In the genomic region with DNA sequence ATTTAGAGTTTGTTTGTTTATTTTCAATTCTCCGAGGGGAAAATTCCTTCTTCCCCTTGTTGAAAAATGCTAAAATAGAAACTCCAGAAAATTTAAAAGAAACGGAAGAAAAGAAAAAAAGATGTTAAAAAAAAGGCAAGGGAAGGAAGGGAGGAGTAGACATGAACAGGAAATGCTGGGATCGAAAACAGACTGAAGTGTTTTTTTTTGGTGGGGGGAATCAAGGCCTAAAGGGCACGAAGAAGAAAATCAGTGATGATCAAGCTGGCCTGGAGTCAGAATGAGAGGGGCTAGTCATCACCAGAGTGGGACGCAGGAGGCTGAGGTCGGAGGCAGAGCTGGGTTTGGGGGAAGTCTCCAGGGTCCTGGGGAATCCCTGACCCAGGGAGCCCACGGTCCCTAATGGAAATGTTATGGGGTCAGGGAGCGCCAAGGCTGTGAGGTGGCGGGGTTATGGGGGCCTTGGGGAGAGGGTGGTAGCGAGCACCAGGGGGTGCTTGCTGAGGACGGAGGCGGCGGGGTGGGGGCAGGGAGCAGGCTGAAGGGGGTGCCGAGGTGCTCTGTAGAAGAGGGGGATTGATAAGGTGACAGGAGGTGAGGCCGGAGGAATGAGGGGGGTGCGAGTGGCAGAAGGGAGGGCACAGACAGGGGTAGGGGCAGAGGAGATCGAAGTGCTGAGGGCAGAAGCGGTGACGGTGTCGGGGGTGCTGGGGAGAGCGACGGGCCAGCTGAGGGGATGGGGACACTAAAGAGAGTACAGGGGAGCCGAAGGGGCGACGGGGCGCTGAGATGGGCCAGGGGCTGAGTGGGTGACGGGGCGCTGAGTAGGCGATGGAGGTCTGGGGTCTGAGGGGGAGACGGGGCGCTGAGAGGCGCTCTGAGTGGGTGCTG, we compare ENCODE assay signal across 8 cellular contexts. TPM values are rescaled to one million over a fixed set of nuclear protein-coding genes. Genes with fewer than 3 reads are reported as not detected.
DNase-seq lines count a peak whose midpoint lies in the region; ATAC-seq and TF ChIP-seq lines count a peak whose summit lies in the region.

No MANE protein-coding gene starts in this region.

- H3K36me3 ChIP-seq in SU-DHL-6 (ENCODE audit: low read length) = peaks cover 43% of the 10 kb centered on the region
- peaks cover 19 to 21% of the 10 kb centered on the region in 2 donors for H3K36me3 ChIP-seq in body of pancreas (replicated peaks in 1 of 2; ENCODE audit: insufficient read depth in 1 of 2, low read depth in 2 of 2)

- peaks cover 65% of the 10 kb centered on the region for H3K79me2 ChIP-seq in SU-DHL-6 (ENCODE audit: insufficient read depth, low read length)

- TF ChIP-seq CTCF in GM13977 (IDR thresholded peaks at IDR 0.05; ENCODE audit: extremely low read depth, insufficient read depth, missing control alignments) (no peak), SU-DHL-6 (IDR thresholded peaks at IDR 0.05; ENCODE audit: insufficient read depth, low read length, poor library complexity, severe bottlenecking) (no peak), body of pancreas (IDR thresholded peaks at IDR 0.05) (no peak)

- no peaks in the 10 kb centered on the region for H3K9me2 ChIP-seq in SU-DHL-6 (replicated peaks; ENCODE audit: insufficient read depth, low read length)

- no peak for ATAC-seq in body of pancreas
- ATAC-seq in GM18909 (IDR thresholded peaks at IDR 0.05; ENCODE audit: poor library complexity, unreplicated experiment) = no peak
- no peak for ATAC-seq in GM19023 (IDR thresholded peaks at IDR 0.05; ENCODE audit: unreplicated experiment)
- ATAC-seq in GM18505 (IDR thresholded peaks at IDR 0.05; ENCODE audit: unreplicated experiment) = no peak

- H2AFZ ChIP-seq in SU-DHL-6 (ENCODE audit: low read depth, low read length, severe bottlenecking) = peak overlapping the region; percentile 19

- H3K4me2 ChIP-seq in SU-DHL-6 (ENCODE audit: low read depth, low read length, poor library complexity, severe bottlenecking) = peak overlapping the region; percentile 79

- H4K20me1 ChIP-seq in SU-DHL-6 (ENCODE audit: low read depth, low read length) = peaks cover 25% of the 10 kb centered on the region; the same call in 1 of the 2 replicates

- DNase-seq in GM13977 (ENCODE audit: low spot score) (peak; percentile 48), body of pancreas (peak; percentile 22 to 43 (median 29)), kidney tubule cell (ENCODE audit: low spot score) (peak; percentile 25)
- peak; percentile 78 for DNase-seq in stimulated activated CD4-positive, alpha-beta T cell treated with anti-CD3 and anti-CD28 coated beads, Interleukin-4, amount 100 ng/mL, for 24 hours

- H3K4me1 ChIP-seq in body of pancreas = peaks cover 49% of the 10 kb centered on the region

- no peaks in the 10 kb centered on the region for H3K27me3 ChIP-seq in SU-DHL-6 (ENCODE audit: low read length)
- no peaks in the 10 kb centered on the region for H3K27me3 ChIP-seq in body of pancreas

- in situ Hi-C loops in GM13977 (cut with MboI; ENCODE audit: low pct_unique_long_range_greater_than_20kb, low sequenced_read_pairs, unreplicated experiment) = no loop called here

- intact Hi-C loops in body of pancreas (cut with DNase I) = no loop called here

- H3K9me3 ChIP-seq in SU-DHL-6 (ENCODE audit: insufficient read depth, low read length) = peaks cover 4% of the 10 kb centered on the region; the same call in 1 of the 2 replicates
- H3K9me3 ChIP-seq in body of pancreas = peaks cover 0 to 11% (median 0%) of the 10 kb centered on the region in 3 donors

- H3K4me3 ChIP-seq in SU-DHL-6 (ENCODE audit: insufficient read depth, low read length, poor library complexity, severe bottlenecking) = peak overlapping the region; percentile 64
- H3K4me3 ChIP-seq in body of pancreas = peak overlapping the region; percentile 65 to 68

- TF ChIP-seq POLR2A in body of pancreas (IDR thresholded peaks at IDR 0.05) (no peak), GM18505 (IDR thresholded peaks at IDR 0.05; ENCODE audit: borderline replicate concordance, extremely low read depth, insufficient read depth, insufficient read length) (no peak)

- whole genome bisulfite sequencing in body of pancreas, 2 donors = 2 to 4% methylated on average over 31 to 32 of the region's 32 CpGs

- H3K27ac ChIP-seq in SU-DHL-6 (ENCODE audit: low read depth, low read length) = peak overlapping the region; percentile 90
- peak overlapping the region; percentile 92 to 99 (median 96) for H3K27ac ChIP-seq in body of pancreas

- peaks cover 51% of the 10 kb centered on the region for H3F3A ChIP-seq in SU-DHL-6 (ENCODE audit: insufficient read depth)

- H3K9ac ChIP-seq in SU-DHL-6 (ENCODE audit: low read length) = peak overlapping the region; percentile 95

RNA-seq across cellular contexts. Expression of gene ZNFX1, which starts 0.7 kb away (rescaled TPM):
- 10 to 100 TPM in 1 of 2 donors, 1 to 10 TPM in 1; 7.3 to 17.4 TPM for total RNA-seq in body of pancreas

RNA-seq across cellular contexts. Expression of gene DDX27, which starts 57.9 kb away (rescaled TPM):
- total RNA-seq in body of pancreas = 10 to 100 TPM; 18.2 to 42.8 TPM

Comparison
In these comparisons a context has a peak if more than half of its experiments do, and no peak if none do; other contexts are left out.
1. DNase-seq: peak in every context shown above with its lines; median percentile 78 in stimulated activated CD4-positive, alpha-beta T cell treated with anti-CD3 and anti-CD28 coated beads, Interleukin-4, amount 100 ng/mL, for 24 hours; 48 in GM13977; 29 in body of pancreas; 25 in kidney tubule cell.